25 cellular contexts compared by ENCODE assay signal in the genomic region with DNA sequence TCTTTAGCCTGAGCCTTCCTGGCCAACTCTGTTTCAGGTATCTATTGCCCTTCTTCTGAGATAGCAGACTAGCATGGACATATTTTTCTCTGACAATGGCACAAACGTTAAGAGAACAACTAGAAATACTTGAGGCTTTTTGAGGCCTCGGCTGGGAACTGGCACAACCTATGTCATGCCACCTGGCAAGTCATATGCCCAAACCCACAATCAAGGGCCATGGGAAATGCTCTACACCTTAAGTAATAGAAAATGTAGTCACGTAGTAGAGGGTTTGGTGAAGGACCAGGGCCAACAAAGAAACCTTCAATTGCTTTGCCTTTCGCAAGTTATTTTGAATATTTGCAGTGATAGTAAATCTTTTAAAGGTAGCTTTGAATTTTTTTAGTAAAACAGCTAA.
A peak's percentile ranks its signal among the peaks of the same experiment; 100 is the strongest.
DNase-seq lines count a peak whose midpoint lies in the region; ATAC-seq and TF ChIP-seq lines count a peak whose summit lies in the region.
"Had no signal": no experiment of that assay in that cellular context is flagged by ENCODE, and none has a peak within 500 bp of the region (broad histone marks: within the 10 kb centered on the region; RNA-seq: fewer than 3 reads in every experiment).

No MANE protein-coding gene starts in this region.

- CTCF ChIA-PET in PC-3 (lab: Charles Lee): interaction anchor here (0.7 kb wide), 1 partner anchor 118 kb away, joined by 3 read pairs; no protein-coding TSS in a partner anchor

- H3K4me3 Mint-ChIP-seq in mesothelial cell of epicardium (no peak overlapping the region), type B pancreatic cell (no peak overlapping the region)
- H3K4me3 Mint-ChIP-seq: activated naive CD8-positive, alpha-beta T cell treated with anti-CD3 and anti-CD28 coated beads for 36 hours; stimulated activated naive B cell treated with anti-CD40 and anti-IgM and Interleukin-4, amounts not matched to agents 10 μg/mL and 1 μg/mL and 100 μg/mL, for 72 hours had no signal

- WGBS in esophagus, 2 donors: 75 to 77% methylated on average over 4 of the region's 4 CpGs

- intact Hi-C loops in PC-3 (cut with micrococcal nuclease): loop anchor here (2.0 to 5.0 kb wide), 5 partner anchors 39 to 215 kb away; no protein-coding TSS in a partner anchor

- H2AFZ ChIP-seq in PC-3 (ENCODE audit: low read length): no peak overlapping the region

- ATAC-seq in PC-3: no peak
- ATAC-seq in GM18907 (IDR thresholded peaks at IDR 0.05; ENCODE audit: unreplicated experiment): no peak
- no peak for ATAC-seq in HG02798 (IDR thresholded peaks at IDR 0.05; ENCODE audit: poor library complexity, unreplicated experiment)
- no peak for ATAC-seq in GM18909 (IDR thresholded peaks at IDR 0.05; ENCODE audit: poor library complexity, unreplicated experiment)
- ATAC-seq: HepG2; stimulated activated naive B cell treated with anti-CD40 and anti-IgM and Interleukin-4, amounts not matched to agents 10 μg/mL and 1 μg/mL and 100 μg/mL, for 72 hours had no signal

- no peaks in the 10 kb centered on the region for H3F3A ChIP-seq in PC-3 (ENCODE audit: low read length, unreplicated experiment)

- BruUV-seq in PC-3 (replicated peaks; lab: Mats Ljungman, UMichigan): no TSS peak

- TF ChIP-seq CTCF in PC-3 (conservative IDR thresholded peaks at IDR 0.05; ENCODE audit: low read depth, low read length) (no peak), mesothelial cell of epicardium (IDR thresholded peaks at IDR 0.05; ENCODE audit: unreplicated experiment) (no peak), type B pancreatic cell (conservative IDR thresholded peaks at IDR 0.05) (no peak)

- DNase-seq in PC-3 (no peak), mesothelial cell of epicardium (ENCODE audit: low spot score in 2 of 2, unreplicated experiment in 2 of 2) (no peak), type B pancreatic cell (ENCODE audit: extremely low spot score, unreplicated experiment) (no peak), MV-4-11 (lab: John Stamatoyannopoulos, UW) (no peak)
- DNase-seq: activated CD4-positive, alpha-beta T cell treated with anti-CD3 and anti-CD28 coated beads for 48 hours; activated CD8-positive, alpha-beta memory T cell treated with anti-CD3 and anti-CD28 coated beads for 24 hours; activated effector memory CD4-positive, alpha-beta T cell treated with anti-CD3 and anti-CD28 coated beads, Interleukin-2, amount 50 U/mL, for 16 hours; activated naive CD8-positive, alpha-beta T cell treated with anti-CD3 and anti-CD28 coated beads for 36 hours; C1 segment of cervical spinal cord; DMS79 treated with DMSO at 0.1 percent for 48 hours; GF-D8; islet precursor cell; Kasumi-1; NCI-H446; NCI-H82; posterior cingulate gyrus; right lobe of liver; stimulated activated CD4-positive, alpha-beta T cell treated with anti-CD3 and anti-CD28 coated beads, Interleukin-4, amount 100 ng/mL, for 4 hours; stimulated activated naive B cell treated with anti-CD40 and anti-IgM and Interleukin-4, amounts not matched to agents 10 μg/mL and 1 μg/mL and 100 μg/mL, for 72 hours had no signal

- no peaks in the 10 kb centered on the region for H3K9me2 ChIP-seq in PC-3 (replicated peaks; ENCODE audit: low read length)

- H3K4me1 ChIP-seq in PC-3 (ENCODE audit: insufficient read depth, low read length): peaks cover 59% of the 10 kb centered on the region
- peaks cover 0 to 2% of the 10 kb centered on the region in 2 donors for H3K4me1 ChIP-seq in esophagus (ENCODE audit: control insufficient read depth in 2 of 2, insufficient read depth in 2 of 2, low read length in 1 of 2)

- no peaks in the 10 kb centered on the region for H3K9me3 ChIP-seq in PC-3 (ENCODE audit: low read length)
- no peaks in the 10 kb centered on the region for H3K9me3 ChIP-seq in esophagus (ENCODE audit: control insufficient read depth in 2 of 2, insufficient read depth in 1 of 2, low read depth in 1 of 2, low read length in 1 of 2)
- H3K9me3 ChIP-seq: Caco-2, right lobe of liver had no signal

- H4K20me1 ChIP-seq in PC-3 (ENCODE audit: low read length): no peaks in the 10 kb centered on the region

- no peak overlapping the region for H3K4me3 ChIP-seq in PC-3 (ENCODE audit: low read length)
- no peak overlapping the region for H3K4me3 ChIP-seq in esophagus (ENCODE audit: low read depth in 1 of 2, low read length in 2 of 2)
- H3K4me3 ChIP-seq: right lobe of liver had no signal

- POLR2A ChIA-PET in PC-3 (lab: Charles Lee; ENCODE audit: unreplicated experiment): interaction anchor here (0.5 to 0.6 kb wide), 2 partner anchors 55 to 82 kb away, joined by 3 to 6 read pairs; no protein-coding TSS in a partner anchor

- H3K27me3 Mint-ChIP-seq in mesothelial cell of epicardium (ENCODE audit: low read depth) (no peaks in the 10 kb centered on the region), type B pancreatic cell (no peaks in the 10 kb centered on the region)
- H3K27me3 Mint-ChIP-seq: activated naive CD8-positive, alpha-beta T cell treated with anti-CD3 and anti-CD28 coated beads for 36 hours; stimulated activated naive B cell treated with anti-CD40 and anti-IgM and Interleukin-4, amounts not matched to agents 10 μg/mL and 1 μg/mL and 100 μg/mL, for 72 hours had no signal

- H3K4me2 ChIP-seq in PC-3 (ENCODE audit: low read length): no peak overlapping the region

- H3K79me2 ChIP-seq in PC-3 (ENCODE audit: low read length): no peaks in the 10 kb centered on the region

- H3K9me3 Mint-ChIP-seq in mesothelial cell of epicardium (peaks cover 5% of the 10 kb centered on the region), type B pancreatic cell (peaks cover 10% of the 10 kb centered on the region)
- H3K9me3 Mint-ChIP-seq: activated naive CD8-positive, alpha-beta T cell treated with anti-CD3 and anti-CD28 coated beads for 36 hours; stimulated activated naive B cell treated with anti-CD40 and anti-IgM and Interleukin-4, amounts not matched to agents 10 μg/mL and 1 μg/mL and 100 μg/mL, for 72 hours had no signal

- H3K9ac ChIP-seq in PC-3 (ENCODE audit: low read length): no peak overlapping the region

- H3K27ac ChIP-seq in PC-3 (ENCODE audit: low read length) (peak overlapping the region; percentile 55), esophagus (ENCODE audit: low read depth in 2 of 2, low read length in 1 of 2) (peak overlapping the region; percentile 9 to 34)
- H3K27ac ChIP-seq: right lobe of liver had no signal

- peaks cover 52% of the 10 kb centered on the region for H3K4me1 Mint-ChIP-seq in mesothelial cell of epicardium
- peaks cover 58% of the 10 kb centered on the region for H3K4me1 Mint-ChIP-seq in type B pancreatic cell (ENCODE audit: unreplicated experiment)

- H3K36me3 Mint-ChIP-seq in mesothelial cell of epicardium (no peaks in the 10 kb centered on the region), type B pancreatic cell (peaks cover 7% of the 10 kb centered on the region)

- H3K27ac Mint-ChIP-seq in mesothelial cell of epicardium (peak overlapping the region; percentile 3), type B pancreatic cell (peak overlapping the region; percentile 94)
- H3K27ac Mint-ChIP-seq: activated naive CD8-positive, alpha-beta T cell treated with anti-CD3 and anti-CD28 coated beads for 36 hours; stimulated activated naive B cell treated with anti-CD40 and anti-IgM and Interleukin-4, amounts not matched to agents 10 μg/mL and 1 μg/mL and 100 μg/mL, for 72 hours had no signal

- H3K36me3 ChIP-seq in PC-3 (ENCODE audit: low read depth, low read length) (no peaks in the 10 kb centered on the region), esophagus (ENCODE audit: control insufficient read depth in 2 of 2, insufficient read depth in 2 of 2, low read length in 1 of 2) (no peaks in the 10 kb centered on the region)
- H3K36me3 ChIP-seq: right lobe of liver had no signal

- no peaks in the 10 kb centered on the region for H3K27me3 ChIP-seq in PC-3 (ENCODE audit: low read length)
- no peaks in the 10 kb centered on the region for H3K27me3 ChIP-seq in esophagus (ENCODE audit: control insufficient read depth in 1 of 2, insufficient read depth in 2 of 2, low read length in 2 of 2)
- H3K27me3 ChIP-seq: right lobe of liver had no signal
